1 cellular context compared by ENCODE assay signal in genomic region chr12:54279227-54279631, GRCh38.
TF ChIP-seq lines count a peak whose summit lies in the region.

No MANE protein-coding gene starts in this region.

TF ChIP-seq in HCT116, 20 proteins besides CTCF, POLR2A, EP300 and RAD21 (continued from another document):
- TF ChIP-seq ZFX (IDR thresholded peaks at IDR 0.05) = peak; percentile 52; the same call in 1 of the 2 replicates
